13 cellular contexts compared by ENCODE assay signal in genomic region chrX:154540897-154541535, GRCh38. TPM values are rescaled to one million over a fixed set of nuclear protein-coding genes. Genes with fewer than 3 reads are reported as not detected.
A peak's percentile ranks its signal among the peaks of the same experiment; 100 is the strongest.
DNase-seq lines count a peak whose midpoint lies in the region; ATAC-seq and TF ChIP-seq lines count a peak whose summit lies in the region.
"Had no signal": no experiment of that assay in that cellular context is flagged by ENCODE, and none has a peak within 500 bp of the region (broad histone marks: within the 10 kb centered on the region; RNA-seq: fewer than 3 reads in every experiment).

No MANE protein-coding gene starts in this region.

- intact Hi-C loops in left ventricle myocardium inferior (cut with micrococcal nuclease), result no loop called here
- intact Hi-C loops in Right ventricle myocardium superior (cut with DNase I), result no loop called here
- intact Hi-C loops in head of caudate nucleus (cut with DNase I), result no loop called here

- H3K36me3 ChIP-seq in left ventricle myocardium inferior (no peaks in the 10 kb centered on the region), brain microvascular endothelial cell (replicated peaks) (no peaks in the 10 kb centered on the region), mesodermal cell (ENCODE audit: control insufficient read depth, insufficient read depth, low read length) (peaks cover 13% of the 10 kb centered on the region), urinary bladder (ENCODE audit: insufficient read depth) (no peaks in the 10 kb centered on the region)

- H3K9me3 ChIP-seq in left ventricle myocardium inferior (replicated peaks) (no peaks in the 10 kb centered on the region), mesodermal cell (ENCODE audit: control insufficient read depth, low read length) (no peaks in the 10 kb centered on the region)
- H3K9me3 ChIP-seq: Peyer's patch had no signal

- 93 to 95% methylated on average over 2 to 10 of the region's 19 CpGs for WGBS in mesodermal cell (ENCODE audit: insufficient coverage in 2 of 2), 2 experiments
- WGBS in urinary bladder, result 83% methylated on average over 19 of the region's 19 CpGs

- no peak for ATAC-seq in Right ventricle myocardium superior (ENCODE audit: poor library complexity)

- TF ChIP-seq CTCF in left ventricle myocardium inferior (IDR thresholded peaks at IDR 0.05; ENCODE audit: borderline replicate concordance) (no peak), brain microvascular endothelial cell (IDR thresholded peaks at IDR 0.05; ENCODE audit: low read depth, low read length, missing control alignments) (no peak)

- no peak overlapping the region for H3K4me3 ChIP-seq in left ventricle myocardium inferior
- H3K4me3 ChIP-seq in brain microvascular endothelial cell (ENCODE audit: low read depth, low read length), result no peak overlapping the region
- H3K4me3 ChIP-seq in mesodermal cell (ENCODE audit: extremely low read depth, insufficient read depth, low read length, poor library complexity, severe bottlenecking), result no peak overlapping the region
- H3K4me3 ChIP-seq in urinary bladder (ENCODE audit: low read depth, low read length), result no peak overlapping the region
- H3K4me3 ChIP-seq: Peyer's patch had no signal

- in situ Hi-C loops in brain microvascular endothelial cell (cut with HindIII; ENCODE audit: low pct_ligation_motif_present, low sequenced_read_pairs), result no loop called here

- no peaks in the 10 kb centered on the region for H3K27me3 ChIP-seq in left ventricle myocardium inferior (ENCODE audit: low read depth)
- no peaks in the 10 kb centered on the region for H3K27me3 ChIP-seq in brain microvascular endothelial cell (replicated peaks)
- H3K27me3 ChIP-seq: Peyer's patch had no signal

- DNase-seq in left ventricle myocardium inferior (no peak), Right ventricle myocardium superior (no peak), brain microvascular endothelial cell (no peak), head of caudate nucleus (no peak), UCSD-AML1 (lab: John Stamatoyannopoulos, UW; ENCODE audit: unreplicated experiment) (no peak), OCI-M2 (lab: John Stamatoyannopoulos, UW; ENCODE audit: unreplicated experiment) (no peak)
- DNase-seq: effector CD4-positive, alpha-beta T cell; NCI-H1105; stimulated activated CD4-positive, alpha-beta T cell treated with anti-CD3 and anti-CD28 coated beads, Interleukin-1b, Interleukin-23, amount 100 ng/mL, for 48 hours had no signal

- peaks cover 19% of the 10 kb centered on the region for H3K4me1 ChIP-seq in left ventricle myocardium inferior
- peaks cover 12% of the 10 kb centered on the region for H3K4me1 ChIP-seq in mesodermal cell (ENCODE audit: control insufficient read depth, insufficient read depth, low read length, poor library complexity, severe bottlenecking)
- H3K4me1 ChIP-seq in urinary bladder (ENCODE audit: insufficient read depth), result no peaks in the 10 kb centered on the region

- peak overlapping the region; percentile 67 for H3K27ac ChIP-seq in left ventricle myocardium inferior (replicated peaks)
- peak overlapping the region; percentile 77 for H3K27ac ChIP-seq in brain microvascular endothelial cell
- peak overlapping the region; percentile 13 for H3K27ac ChIP-seq in mesodermal cell (ENCODE audit: low read depth, low read length, severe bottlenecking)
- peak overlapping the region; percentile 76 for H3K27ac ChIP-seq in urinary bladder (ENCODE audit: low read depth)

RNA-seq across cellular contexts. Expression of gene G6PD, which starts 5.6 kb away (rescaled TPM):
- total RNA-seq in left ventricle myocardium inferior, result 10.9 TPM
- total RNA-seq in Right ventricle myocardium superior, result 9.3 TPM
- 89.5 TPM for polyA plus RNA-seq in mesodermal cell (2013, experiment 1 of 2)
- polyA plus RNA-seq in mesodermal cell (2013, experiment 2 of 2), result 76.7 TPM
- total RNA-seq in urinary bladder, result 12.8 TPM
- polyA plus RNA-seq in urinary bladder, result 77.6 TPM

RNA-seq across cellular contexts. Expression of gene IKBKG, which starts 6.4 kb away (rescaled TPM):
- 14.8 TPM for total RNA-seq in left ventricle myocardium inferior
- 15.6 TPM for total RNA-seq in Right ventricle myocardium superior
- 16.4 TPM for polyA plus RNA-seq in mesodermal cell (2013, experiment 1 of 2)
- 13.4 TPM for polyA plus RNA-seq in mesodermal cell (2013, experiment 2 of 2)
- 5.3 TPM for total RNA-seq in urinary bladder
- 38.5 TPM for polyA plus RNA-seq in urinary bladder

RNA-seq across cellular contexts. Expression of gene FAM3A, which starts 25.0 kb away (rescaled TPM):
- total RNA-seq in left ventricle myocardium inferior (52.0 TPM), Right ventricle myocardium superior (51.3 TPM), urinary bladder (11.2 TPM)
- 32.9 TPM for polyA plus RNA-seq in mesodermal cell (2013, experiment 1 of 2)
- 29.1 TPM for polyA plus RNA-seq in mesodermal cell (2013, experiment 2 of 2)
- polyA plus RNA-seq in urinary bladder, result 67.8 TPM

RNA-seq across cellular contexts. Expression of gene CTAG1A, which starts 43.9 kb away (rescaled TPM):
- total RNA-seq in left ventricle myocardium inferior (not detected), Right ventricle myocardium superior (not detected), urinary bladder (not detected)
- not detected for polyA plus RNA-seq in mesodermal cell (2013, experiment 1 of 2)
- not detected for polyA plus RNA-seq in mesodermal cell (2013, experiment 2 of 2)
- polyA plus RNA-seq in urinary bladder, result not detected
- total RNA-seq: lung microvascular endothelial cell, Peyer's patch had no signal

RNA-seq across cellular contexts. Expression of gene SLC10A3, which starts 50.6 kb away (rescaled TPM):
- total RNA-seq in left ventricle myocardium inferior (10.4 TPM), Right ventricle myocardium superior (11.1 TPM), urinary bladder (7.9 TPM)
- 17.3 TPM for polyA plus RNA-seq in mesodermal cell (2013, experiment 1 of 2)
- polyA plus RNA-seq in mesodermal cell (2013, experiment 2 of 2), result 14.2 TPM
- polyA plus RNA-seq in urinary bladder, result 55.2 TPM

Comparison
In these comparisons a context has a peak if more than half of its experiments do, and no peak if none do; other contexts are left out.
1. H3K27ac ChIP-seq: peak in every context shown above with its lines; median percentile 77 in brain microvascular endothelial cell; 76 in urinary bladder; 67 in left ventricle myocardium inferior; 13 in mesodermal cell.